Comparison of ENCODE assay signal across 10 cellular contexts in the genomic region with DNA sequence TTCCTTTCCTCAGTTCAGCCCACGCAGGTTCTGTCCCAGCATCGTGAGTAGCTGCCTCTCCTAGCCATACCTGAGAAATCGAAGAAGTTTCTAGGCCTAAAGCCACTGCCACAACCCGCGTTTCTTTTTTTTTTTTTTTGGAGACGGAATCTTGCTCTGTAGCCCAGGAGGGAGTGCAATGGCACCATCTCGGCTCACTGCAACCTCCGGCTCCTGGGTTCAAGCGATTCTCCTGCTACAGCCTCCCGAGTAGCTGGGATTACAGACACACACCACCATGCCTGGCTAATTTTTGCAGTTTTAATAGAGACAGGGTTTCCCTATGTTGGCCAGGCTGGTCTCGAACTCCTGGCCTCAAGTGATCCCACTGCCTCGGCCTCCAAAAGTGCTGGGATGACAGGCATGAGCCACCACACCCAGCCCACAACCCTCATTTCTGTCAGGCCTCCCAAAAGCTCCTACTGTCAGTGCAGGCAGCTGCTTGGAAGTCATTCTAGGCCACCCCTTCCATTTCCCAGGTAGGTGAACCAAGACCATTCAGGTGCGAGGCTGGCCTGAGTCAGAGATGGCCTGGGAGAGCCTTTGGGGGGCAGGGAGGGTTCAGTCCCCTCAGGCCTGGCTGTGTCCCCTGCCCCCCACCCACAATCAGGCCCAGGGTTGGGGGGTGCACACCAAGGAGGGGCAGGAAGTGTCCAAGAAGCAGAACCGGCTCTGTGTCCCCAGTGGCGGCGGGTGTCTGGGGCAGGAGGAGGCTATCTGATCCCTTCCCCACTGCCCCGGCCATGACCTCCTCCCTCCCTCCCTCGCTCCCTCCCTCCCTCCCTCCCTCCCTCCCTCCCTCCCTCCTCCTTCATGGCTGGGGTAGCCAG. TPM values are rescaled to one million over a fixed set of nuclear protein-coding genes. Genes with fewer than 3 reads are reported as not detected.
DNase-seq lines count a peak whose midpoint lies in the region; ATAC-seq, FAIRE-seq and TF ChIP-seq lines count a peak whose summit lies in the region.
"Had no signal": no experiment of that assay in that cellular context is flagged by ENCODE, and none has a peak within 500 bp of the region (broad histone marks: within the 10 kb centered on the region; RNA-seq: fewer than 3 reads in every experiment).

No MANE protein-coding gene starts in this region.

- peak overlapping the region; percentile 57 for H3K4me3 ChIP-seq in effector memory CD4-positive, alpha-beta T cell (ENCODE audit: insufficient read depth, low read depth, low read length, poor library complexity, severe bottlenecking)
- H3K4me3 ChIP-seq in parathyroid adenoma (ENCODE audit: low read depth, low read length) = no peak overlapping the region

- TF ChIP-seq CTCF in Calu3 (IDR thresholded peaks at IDR 0.05; ENCODE audit: unreplicated experiment) = no peak
- no peak for TF ChIP-seq CTCF in parathyroid adenoma (IDR thresholded peaks at IDR 0.05)

- no peaks in the 10 kb centered on the region for H3K9me3 Mint-ChIP-seq in Calu3 (ENCODE audit: low read depth, unreplicated experiment)

- DNase-seq in Calu3 (peak; percentile 37), OCI-M1 (lab: John Stamatoyannopoulos, UW) (peak; percentile 81), GM12891 (ENCODE audit: insufficient read length, low spot score) (no peak), NCI-H1694 treated with DMSO at 0.1 percent for 48 hours (lab: John Stamatoyannopoulos, UW) (no peak)
- no peak for DNase-seq in effector memory CD4-positive, alpha-beta T cell
- DNase-seq in stimulated activated CD8-positive, alpha-beta memory T cell treated with anti-CD3 and anti-CD28 coated beads, Interleukin-4, amount 100 ng/mL, for 48 hours = no peak
- DNase-seq: uterus had no signal

- H3K4me3 Mint-ChIP-seq in Calu3 (ENCODE audit: low read depth, unreplicated experiment) = peak overlapping the region; percentile 82

- no peak for FAIRE-seq in GM12891 (lab: Jason Lieb, UNC)

- ATAC-seq in HG03565 (IDR thresholded peaks at IDR 0.05; ENCODE audit: unreplicated experiment) = no peak

- CTCF ChIA-PET in Calu3 (lab: Charles Lee) = interaction anchor here (0.6 to 1.4 kb wide), 4 partner anchors 23 to 115 kb away, joined by 3 to 5 read pairs (median 3); no protein-coding TSS in a partner anchor

- H3K27ac ChIP-seq in effector memory CD4-positive, alpha-beta T cell (ENCODE audit: insufficient read depth, low read length, poor library complexity, severe bottlenecking) = peak overlapping the region; percentile 95
- H3K27ac ChIP-seq in parathyroid adenoma = no peak overlapping the region
- H3K27ac ChIP-seq: epithelial cell of prostate, uterus had no signal

- peak overlapping the region; percentile 73 for H2AFZ ChIP-seq in parathyroid adenoma

- H3K4me1 ChIP-seq in effector memory CD4-positive, alpha-beta T cell (ENCODE audit: control insufficient read depth, insufficient read depth, low read length, poor library complexity, severe bottlenecking) = peaks cover 87% of the 10 kb centered on the region
- peaks cover 5% of the 10 kb centered on the region for H3K4me1 ChIP-seq in parathyroid adenoma

- no peaks in the 10 kb centered on the region for H3K9me3 ChIP-seq in effector memory CD4-positive, alpha-beta T cell (ENCODE audit: control insufficient read depth, low read length)
- no peaks in the 10 kb centered on the region for H3K9me3 ChIP-seq in parathyroid adenoma (ENCODE audit: control insufficient read depth, low read length)
- H3K9me3 ChIP-seq: uterus had no signal

- intact Hi-C loops in Calu3 (cut with micrococcal nuclease; ENCODE audit: unreplicated experiment) = no loop called here

- no TSS peak for BruUV-seq in Calu3 (replicated peaks; lab: Mats Ljungman, UMichigan)

- no peak overlapping the region for H3K9ac ChIP-seq in parathyroid adenoma

- H3K36me3 ChIP-seq in effector memory CD4-positive, alpha-beta T cell (ENCODE audit: control insufficient read depth, insufficient read depth, low read length) = no peaks in the 10 kb centered on the region
- H3K36me3 ChIP-seq in parathyroid adenoma (ENCODE audit: control insufficient read depth, insufficient read depth, low read length) = no peaks in the 10 kb centered on the region
- H3K36me3 ChIP-seq: uterus had no signal

- peaks cover 55% of the 10 kb centered on the region for H3K27me3 Mint-ChIP-seq in Calu3 (ENCODE audit: unreplicated experiment)

- H3K4me1 Mint-ChIP-seq in Calu3 (ENCODE audit: low read depth, unreplicated experiment) = peaks cover 36% of the 10 kb centered on the region

- H3K27me3 ChIP-seq in effector memory CD4-positive, alpha-beta T cell (replicated peaks; ENCODE audit: control insufficient read depth, insufficient read depth, low read length, poor library complexity, severe bottlenecking) = no peaks in the 10 kb centered on the region
- no peaks in the 10 kb centered on the region for H3K27me3 ChIP-seq in parathyroid adenoma (ENCODE audit: control insufficient read depth, insufficient read depth, low read length)
- H3K27me3 ChIP-seq: uterus had no signal

- H3K36me3 Mint-ChIP-seq in Calu3 (ENCODE audit: insufficient read depth, unreplicated experiment) = peaks cover 28% of the 10 kb centered on the region

- no peak overlapping the region for H3K27ac Mint-ChIP-seq in Calu3 (ENCODE audit: unreplicated experiment)

- peaks cover 2% of the 10 kb centered on the region for H3K79me2 ChIP-seq in parathyroid adenoma

- H3K4me2 ChIP-seq in parathyroid adenoma (ENCODE audit: low read length) = peak overlapping the region; percentile 82

- no peak for TF ChIP-seq POLR2A in GM12891 (IDR thresholded peaks at IDR 0.05; ENCODE audit: low read depth, low read length)

TF ChIP-seq in GM12891, 5 proteins besides CTCF, POLR2A, EP300 and RAD21:
- TF ChIP-seq SPI1 (IDR thresholded peaks at IDR 0.05; ENCODE audit: low read depth, low read length) = no peak
- no peak for TF ChIP-seq PAX5 (IDR thresholded peaks at IDR 0.05; ENCODE audit: insufficient read depth, low read length, severe bottlenecking)
- TF ChIP-seq POU2F2 (IDR thresholded peaks at IDR 0.05; ENCODE audit: low read depth, low read length) = no peak
- no peak for TF ChIP-seq TAF1 (IDR thresholded peaks at IDR 0.05; ENCODE audit: low read depth, low read length)
- no peak for TF ChIP-seq POLR2AphosphoS5 (IDR thresholded peaks at IDR 0.05; ENCODE audit: low read depth, low read length)

RNA-seq across cellular contexts. Expression of a gene that starts 47.2 kb away (rescaled TPM):
- 46.9 and 55.7 TPM in 2 replicates for total RNA-seq in Calu3 (2022)
- 12.7 TPM for polyA plus RNA-seq in GM12891 (2012; ENCODE audit: low read depth, missing spikeins)

Comparison
In these comparisons a context has a peak if more than half of its experiments do, and no peak if none do; other contexts are left out.
1. DNase-seq: peak in Calu3 (single experiment) and OCI-M1 (single experiment); none in effector memory CD4-positive, alpha-beta T cell (0 of 3), GM12891 (single experiment), stimulated activated CD8-positive, alpha-beta memory T cell treated with anti-CD3 and anti-CD28 coated beads, Interleukin-4, amount 100 ng/mL, for 48 hours (single experiment) and NCI-H1694 treated with DMSO at 0.1 percent for 48 hours (single experiment).